Comparison of ENCODE assay signal across 1 cellular context in genomic region chr19:35509861-35510625, GRCh38.
TF ChIP-seq lines count a peak whose summit lies in the region.

No MANE protein-coding gene starts in this region.

TF ChIP-seq in GM12878, 131 proteins besides CTCF, POLR2A, EP300 and RAD21:
- TF ChIP-seq YBX1 (IDR thresholded peaks at IDR 0.05) (no peak), YY1 (IDR thresholded peaks at IDR 0.05; ENCODE audit: low read depth, low read length) (peak; percentile 90), SUPT20H (IDR thresholded peaks at IDR 0.05; ENCODE audit: borderline replicate concordance, control insufficient read depth, low read depth, low read length) (no peak), RELA (IDR thresholded peaks at IDR 0.05; ENCODE audit: borderline replicate concordance, partially characterized antibody) (peak; percentile 31), BACH1 (IDR thresholded peaks at IDR 0.05; ENCODE audit: borderline replicate concordance) (0 out of 2 replicates have a peak, but pooled peaks have one; percentile 23), ZNF687 (IDR thresholded peaks at IDR 0.05) (peak; percentile 56), FOXK2 (IDR thresholded peaks at IDR 0.05) (no peak), ZSCAN29 (IDR thresholded peaks at IDR 0.05) (no peak), ZBTB4 (CRISPR knock-in tag; IDR thresholded peaks at IDR 0.05) (peak; percentile 48; the same call in 1 of the 2 replicates), TAF1 (IDR thresholded peaks at IDR 0.05; ENCODE audit: borderline replicate concordance, low read depth, low read length) (peak; percentile 53; the same call in 1 of the 2 replicates), SPI1 (IDR thresholded peaks at IDR 0.05; ENCODE audit: borderline replicate concordance, insufficient read depth, low read depth, low read length) (0 out of 2 replicates have a peak, but pooled peaks have one; percentile 11), IKZF2 (IDR thresholded peaks at IDR 0.05) (peak; percentile 72 to 74), SMC3 (IDR thresholded peaks at IDR 0.05; ENCODE audit: borderline replicate concordance, low read length) (peak; percentile 82), EGR1 (IDR thresholded peaks at IDR 0.05; ENCODE audit: borderline replicate concordance in 1 of 2, low read depth in 2 of 2, low read length in 2 of 2) (peak in 1 of 2 experiments; percentile 57; a peak in 1 of 3 replicates), RBBP5 (conservative IDR thresholded peaks at IDR 0.05) (no peak), NBN (IDR thresholded peaks at IDR 0.05) (peak; percentile 76), BHLHE40 (IDR thresholded peaks at IDR 0.05; ENCODE audit: borderline replicate concordance in 1 of 2, low read depth in 2 of 2, low read length in 1 of 2) (peak in 1 of 2 experiments; percentile 16; a peak in 1 of 4 replicates), TCF12 (IDR thresholded peaks at IDR 0.05; ENCODE audit: low read depth, low read length) (peak; percentile 38; the same call in 1 of the 2 replicates), IRF4 (IDR thresholded peaks at IDR 0.05; ENCODE audit: low read depth, low read length) (0 out of 2 replicates have a peak, but pooled peaks have one; percentile 16), RUNX3 (IDR thresholded peaks at IDR 0.05; ENCODE audit: low read length) (peak; percentile 58), GATAD2B (conservative IDR thresholded peaks at IDR 0.05; ENCODE audit: low read depth) (peak; percentile 46; the same call in 1 of the 2 replicates), IKZF1 (conservative IDR thresholded peaks at IDR 0.05) (peak; percentile 83), MEF2B (IDR thresholded peaks at IDR 0.05; ENCODE audit: partially characterized antibody, poor library complexity, severe bottlenecking) (no peak), MLLT1 (IDR thresholded peaks at IDR 0.05) (peak; percentile 48; the same call in 1 of the 2 replicates), SMARCA5 (IDR thresholded peaks at IDR 0.05) (peak; percentile 73; the same call in 1 of the 2 replicates), JUNB (IDR thresholded peaks at IDR 0.05) (no peak), EED (IDR thresholded peaks at IDR 0.05; ENCODE audit: low read depth) (peak; percentile 72), RFX5 (IDR thresholded peaks at IDR 0.05; ENCODE audit: low read depth, low read length) (0 out of 2 replicates have a peak, but pooled peaks have one; percentile 7), CREB1 (IDR thresholded peaks at IDR 0.05; ENCODE audit: low read depth) (0 out of 2 replicates have a peak, but pooled peaks have one; percentile 23), NFYA (IDR thresholded peaks at IDR 0.05; ENCODE audit: borderline replicate concordance, low read depth, low read length) (no peak)
